ENCODE assay signal across 18 cellular contexts in genomic region chr2:80364511-80365212, GRCh38.
DNase-seq lines count a peak whose midpoint lies in the region; ATAC-seq and TF ChIP-seq lines count a peak whose summit lies in the region.
"Had no signal": no experiment of that assay in that cellular context is flagged by ENCODE, and none has a peak within 500 bp of the region (broad histone marks: within the 10 kb centered on the region; RNA-seq: fewer than 3 reads in every experiment).

No MANE protein-coding gene starts in this region.

- H3K4me3 ChIP-seq in left ventricle myocardium inferior (no peak overlapping the region), endodermal cell (ENCODE audit: low read length) (peak overlapping the region; percentile 64)

- peaks cover 19% of the 10 kb centered on the region for H3K4me1 ChIP-seq in left ventricle myocardium inferior
- peaks cover 16% of the 10 kb centered on the region for H3K4me1 ChIP-seq in endodermal cell (ENCODE audit: control insufficient read depth, insufficient read depth, low read length)

- H3K36me3 Mint-ChIP-seq in endodermal cell (ENCODE audit: low read depth) (no peaks in the 10 kb centered on the region), MCF 10A (ENCODE audit: insufficient read depth, unreplicated experiment) (no peaks in the 10 kb centered on the region)

- H3K27ac Mint-ChIP-seq in endodermal cell (peak overlapping the region; percentile 41), MCF 10A (ENCODE audit: low read depth, unreplicated experiment) (no peak overlapping the region)

- H3K27me3 ChIP-seq in left ventricle myocardium inferior (ENCODE audit: low read depth) (no peaks in the 10 kb centered on the region), endodermal cell (ENCODE audit: control insufficient read depth, insufficient read depth, low read length, poor library complexity, severe bottlenecking) (no peaks in the 10 kb centered on the region)

- H3K4me1 Mint-ChIP-seq in endodermal cell (peaks cover 65% of the 10 kb centered on the region), MCF 10A (ENCODE audit: insufficient read depth, unreplicated experiment) (no peaks in the 10 kb centered on the region)

- no peak overlapping the region for H3K9ac ChIP-seq in endodermal cell (ENCODE audit: extremely low read depth, low read length, poor library complexity, severe bottlenecking)

- H3K27ac ChIP-seq in left ventricle myocardium inferior (replicated peaks) (peak overlapping the region; percentile 81), endodermal cell (ENCODE audit: low read depth, low read length) (no peak overlapping the region)
- H3K27ac ChIP-seq: C4-2B had no signal

- H3K36me3 ChIP-seq in left ventricle myocardium inferior: no peaks in the 10 kb centered on the region
- H3K36me3 ChIP-seq in endodermal cell (ENCODE audit: control insufficient read depth, insufficient read depth, low read length): no peaks in the 10 kb centered on the region

- POLR2A ChIA-PET in MCF 10A (lab: Yijun Ruan, JAX): no interaction called here

- no peak for ATAC-seq in GM18517 (IDR thresholded peaks at IDR 0.05; ENCODE audit: unreplicated experiment)
- ATAC-seq: HCT116, Panc1 had no signal

- H3K27me3 Mint-ChIP-seq in endodermal cell (ENCODE audit: insufficient read depth): peaks cover 26% of the 10 kb centered on the region
- no peaks in the 10 kb centered on the region for H3K27me3 Mint-ChIP-seq in MCF 10A (ENCODE audit: insufficient read depth, unreplicated experiment)

- CTCF ChIA-PET in MCF 10A (lab: Yijun Ruan, JAX): interaction anchor here (1.2 kb wide), 1 partner anchor 39 kb away, joined by 4 read pairs; no protein-coding TSS in a partner anchor

- H3K9me3 Mint-ChIP-seq in endodermal cell (no peaks in the 10 kb centered on the region), MCF 10A (ENCODE audit: unreplicated experiment) (no peaks in the 10 kb centered on the region)

- TF ChIP-seq CTCF in left ventricle myocardium inferior (IDR thresholded peaks at IDR 0.05; ENCODE audit: borderline replicate concordance) (no peak), endodermal cell (conservative IDR thresholded peaks at IDR 0.05) (no peak), MCF 10A (IDR thresholded peaks at IDR 0.05; ENCODE audit: unreplicated experiment) (no peak)

- WGBS in endodermal cell (ENCODE audit: insufficient coverage in 1 of 2, insufficient read length in 1 of 2), 2 experiments: 18 to 59% methylated on average over 3 to 6 of the region's 6 CpGs

- no TSS peak for BruUV-seq in MCF 10A (replicated peaks; lab: Mats Ljungman, UMichigan)

- no peak for DNase-seq in left ventricle myocardium inferior
- DNase-seq in cardiac septum (ENCODE audit: low spot score): no peak
- DNase-seq in NCI-H82 treated with DMSO at 0.1 percent for 48 hours (lab: John Stamatoyannopoulos, UW; ENCODE audit: unreplicated experiment): peak; percentile 78
- no peak for DNase-seq in endodermal cell
- DNase-seq in MCF 10A (ENCODE audit: unreplicated experiment): no peak
- DNase-seq in NCI-H446 (lab: John Stamatoyannopoulos, UW): no peak
- no peak for DNase-seq in amygdala (lab: John Stamatoyannopoulos, UW)
- DNase-seq: DMS 273 treated with DMSO at 0.1 percent for 48 hours, KG1, NCI-H1092, NCI-H146, NCI-H2081 treated with DMSO at 0.1 percent for 48 hours, NCI-H345, NCI-H526 treated with DMSO at 0.1 percent for 48 hours had no signal

- intact Hi-C loops in left ventricle myocardium inferior (cut with micrococcal nuclease) (no loop called here), cardiac septum (cut with DNase I) (loop anchor here (2.0 to 5.0 kb wide), 2 partner anchors 37 to 118 kb away; no protein-coding TSS in a partner anchor), MCF 10A (cut with micrococcal nuclease) (no loop called here)

- H3K4me3 Mint-ChIP-seq in endodermal cell: peak overlapping the region; percentile 2
- H3K4me3 Mint-ChIP-seq in MCF 10A (ENCODE audit: unreplicated experiment): no peak overlapping the region

- H3K9me3 ChIP-seq in left ventricle myocardium inferior (replicated peaks): no peaks in the 10 kb centered on the region
- H3K9me3 ChIP-seq in endodermal cell (ENCODE audit: control insufficient read depth, low read length): no peaks in the 10 kb centered on the region
